8 cellular contexts compared by ENCODE assay signal in the genomic region with DNA sequence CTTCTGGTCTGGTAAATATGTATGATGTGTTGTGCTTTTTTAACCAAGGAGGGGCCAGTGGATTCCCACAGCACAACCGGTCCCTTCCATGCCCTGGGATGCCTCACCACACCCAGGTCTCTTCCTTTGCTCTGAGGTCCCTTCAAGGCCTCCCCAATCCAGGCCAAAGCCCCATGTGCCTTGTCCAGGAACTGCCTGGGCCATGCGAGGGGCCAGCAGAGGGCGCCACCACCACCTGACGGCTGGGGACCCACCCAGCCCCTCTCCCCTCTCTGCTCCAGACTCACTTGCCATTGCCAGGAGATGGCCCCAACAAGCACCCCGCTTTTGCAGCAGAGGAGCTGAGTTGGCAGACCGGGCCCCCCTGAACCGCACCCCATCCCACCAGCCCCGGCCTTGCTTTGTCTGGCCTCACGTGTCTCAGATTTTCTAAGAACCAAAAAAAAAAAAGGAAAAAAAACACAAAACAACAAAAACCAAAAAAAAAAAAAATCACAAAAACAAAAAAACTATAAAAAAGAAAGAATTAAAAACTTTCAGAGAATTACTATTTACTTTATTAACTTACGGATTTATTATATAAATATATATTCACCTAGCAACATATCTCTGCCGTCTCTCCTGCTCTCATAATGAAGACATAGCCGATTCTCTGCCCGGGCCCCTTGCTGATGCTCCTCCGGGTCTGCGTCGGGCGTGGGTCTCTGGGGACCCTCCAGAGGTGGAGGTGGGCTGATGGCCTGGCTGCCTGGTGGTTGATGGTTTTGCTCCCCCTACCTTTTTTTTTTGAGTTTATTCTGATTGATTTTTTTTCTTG. TPM values are rescaled to one million over a fixed set of nuclear protein-coding genes. Genes with fewer than 3 reads are reported as not detected.
DNase-seq lines count a peak whose midpoint lies in the region; ATAC-seq and TF ChIP-seq lines count a peak whose summit lies in the region.

No MANE protein-coding gene starts in this region.

- peak; percentile 18 for DNase-seq in DMS153 treated with DMSO at 0.1 percent for 48 hours (lab: John Stamatoyannopoulos, UW; ENCODE audit: unreplicated experiment)
- DNase-seq in T-cell = peak; percentile 48 to 80 (median 70)
- peak; percentile 60 for DNase-seq in activated naive CD8-positive, alpha-beta T cell treated with anti-CD3 and anti-CD28 coated beads, Interleukin-2, amount 50 U/mL, for 16 hours (ENCODE audit: low read depth, low spot score)
- peak; percentile 82 for DNase-seq in hepatocyte (ENCODE audit: low spot score)
- DNase-seq in stimulated activated CD4-positive, alpha-beta T cell treated with anti-CD3 and anti-CD28 coated beads, Interleukin-2, amount 100 ng/mL, for 24 hours = peak; percentile 86 to 87
- DNase-seq in NCI-H1048 (lab: John Stamatoyannopoulos, UW) = no peak

- H3K9me3 ChIP-seq in hepatocyte (ENCODE audit: low read depth) = no peaks in the 10 kb centered on the region

- H3K9me2 ChIP-seq in hepatocyte (replicated peaks; ENCODE audit: insufficient read depth) = no peaks in the 10 kb centered on the region

- H3K4me2 ChIP-seq in hepatocyte = no peak overlapping the region

- H3K27ac Mint-ChIP-seq in T-cell = peak overlapping the region in 1 of 2 donors; percentile 44

- no peak overlapping the region for H3K4me3 ChIP-seq in hepatocyte

- TF ChIP-seq RAD21 in Ishikawa (IDR thresholded peaks at IDR 0.05; ENCODE audit: low read depth) = peak; percentile 51; the same call in 1 of the 2 replicates

- POLR2A ChIA-PET in T-cell (lab: Charles Lee) = no interaction called here

- H2AFZ ChIP-seq in hepatocyte = no peak overlapping the region

- 75% methylated on average over 16 of the region's 17 CpGs for WGBS in hepatocyte (ENCODE audit: low lambda C conversion rate, missing lambda C conversion rate)

- peak overlapping the region; percentile 36 for H3K27ac ChIP-seq in hepatocyte

- H3K27me3 Mint-ChIP-seq in T-cell = no peaks in the 10 kb centered on the region

- peak; percentile 46 to 82 (median 57) for ATAC-seq in T-cell (replicated peaks in 1 of 4)
- no peak for ATAC-seq in HG03571 (IDR thresholded peaks at IDR 0.05; ENCODE audit: unreplicated experiment)

- no peaks in the 10 kb centered on the region for H3K9me3 Mint-ChIP-seq in T-cell

- TF ChIP-seq EP300 in Ishikawa (IDR thresholded peaks at IDR 0.05; ENCODE audit: borderline replicate concordance) = no peak

- CTCF ChIA-PET in T-cell (lab: Charles Lee) = interaction anchor here (0.6 to 0.8 kb wide), 4 partner anchors 52 to 158 kb away, joined by 3 to 5 read pairs (median 3); no protein-coding TSS in a partner anchor

- peak; percentile 74 for TF ChIP-seq CTCF in hepatocyte (IDR thresholded peaks at IDR 0.05; ENCODE audit: poor library complexity)

- peaks cover 33 to 35% (median 33%) of the 10 kb centered on the region in 3 donors for H3K4me1 Mint-ChIP-seq in T-cell

- no peaks in the 10 kb centered on the region for H3K36me3 ChIP-seq in hepatocyte (replicated peaks; ENCODE audit: insufficient read depth, low read depth)

- no peaks in the 10 kb centered on the region for H4K20me1 ChIP-seq in hepatocyte (ENCODE audit: insufficient read depth, poor library complexity, severe bottlenecking)

- H3K4me1 ChIP-seq in hepatocyte (ENCODE audit: insufficient read depth) = no peaks in the 10 kb centered on the region

- H3K79me2 ChIP-seq in hepatocyte = no peaks in the 10 kb centered on the region

- no peaks in the 10 kb centered on the region for H3K27me3 ChIP-seq in hepatocyte

- H3K4me3 Mint-ChIP-seq in T-cell = no peak overlapping the region

- peaks cover 8% of the 10 kb centered on the region for H3K36me3 Mint-ChIP-seq in T-cell

TF ChIP-seq in Ishikawa, 13 proteins besides CTCF, POLR2A, EP300 and RAD21:
- TF ChIP-seq ZBTB7A (IDR thresholded peaks at IDR 0.05; ENCODE audit: low read depth) = peak; percentile 97
- no peak for TF ChIP-seq CREB1 (IDR thresholded peaks at IDR 0.05; ENCODE audit: low read depth)

RNA-seq across cellular contexts. Expression of a gene that starts 14.4 kb away (rescaled TPM):
- 10 to 100 TPM in 2 of 5 donors, 1 to 10 TPM in 3; 2.5 to 13.8 (median 8.8) TPM for total RNA-seq in T-cell
- 12.5 and 26.6 TPM in 2 replicates for total RNA-seq in hepatocyte
- 24.3 and 38.9 TPM in 2 replicates for polyA plus RNA-seq in hepatocyte

RNA-seq across cellular contexts. Expression of a gene that starts 43.5 kb away (rescaled TPM):
- not detected for total RNA-seq in T-cell
- not detected in 2 replicates for total RNA-seq in hepatocyte
- polyA plus RNA-seq in hepatocyte = 1.2 TPM in 2 replicates

RNA-seq across cellular contexts. Expression of a gene that starts 59.1 kb away (rescaled TPM):
- total RNA-seq in T-cell = not detected
- 0.64 TPM in 1 of 2 replicates, not detected in the other for total RNA-seq in hepatocyte
- polyA plus RNA-seq in hepatocyte = 0.72 TPM in 1 of 2 replicates, not detected in the other
